17 cellular contexts compared by ENCODE assay signal in the genomic region with DNA sequence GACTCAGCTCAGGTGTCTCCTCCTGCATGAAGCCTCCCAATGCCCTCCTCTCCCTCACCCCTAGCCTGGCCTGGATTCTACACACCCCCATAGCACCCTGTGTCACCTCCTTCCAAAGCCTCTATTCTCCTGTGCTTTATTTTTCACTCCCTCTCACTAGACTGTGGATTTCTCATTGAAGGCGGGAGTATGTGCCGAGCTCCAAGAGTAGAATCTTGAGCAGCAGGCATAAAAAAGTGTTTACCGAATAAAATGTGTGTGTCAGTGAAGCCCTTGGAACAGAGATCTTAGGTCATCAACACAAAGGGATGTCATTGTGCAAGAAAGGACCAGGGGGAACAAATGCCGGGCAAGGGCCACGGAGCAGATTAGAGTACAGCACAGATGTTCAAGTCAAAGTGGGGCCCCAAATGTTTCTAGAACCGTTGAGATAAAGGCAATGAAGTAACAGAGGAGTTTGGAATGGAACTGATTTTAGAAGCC.
DNase-seq lines count a peak whose midpoint lies in the region; ATAC-seq and TF ChIP-seq lines count a peak whose summit lies in the region.
"Had no signal": no experiment of that assay in that cellular context is flagged by ENCODE, and none has a peak within 500 bp of the region (broad histone marks: within the 10 kb centered on the region; RNA-seq: fewer than 3 reads in every experiment).

No MANE protein-coding gene starts in this region.

- no peak for DNase-seq in Caco-2
- DNase-seq in amniotic epithelial cell (ENCODE audit: low read depth): peak; percentile 56
- no peak for DNase-seq in lower lobe of right lung
- DNase-seq in testis: no peak
- no peak for DNase-seq in AML-193 (lab: John Stamatoyannopoulos, UW)
- DNase-seq in amygdala (lab: John Stamatoyannopoulos, UW): no peak
- no peak for DNase-seq in superior temporal gyrus (ENCODE audit: extremely low spot score)
- DNase-seq: activated CD4-positive, alpha-beta T cell treated with anti-CD3 and anti-CD28 coated beads, Interleukin-2, amount 10 ng/mL, durations not matched to agents 7 days and 5 days; caudate nucleus; erythroblast; NCI-H1930; NCI-H446; right cardiac atrium; stimulated activated naive CD4-positive, alpha-beta T cell had no signal

- H3K4me3 ChIP-seq in Caco-2 (ENCODE audit: low read depth, low read length): no peak overlapping the region
- H3K4me3 ChIP-seq in lower lobe of right lung: no peak overlapping the region
- no peak overlapping the region for H3K4me3 ChIP-seq in testis

- H3K27ac ChIP-seq in lower lobe of right lung (peak overlapping the region; percentile 40), testis (peak overlapping the region; percentile 44 to 73)
- H3K27ac ChIP-seq: RWPE1 had no signal

- H3K36me3 Mint-ChIP-seq in Caco-2 (ENCODE audit: insufficient read depth, unreplicated experiment): peaks cover under 1% of the 10 kb centered on the region
- H3K36me3 Mint-ChIP-seq in stimulated activated memory B cell treated with anti-CD40 and anti-IgM and Interleukin-4, amounts not matched to agents 10 μg/mL and 1 μg/mL and 100 μg/mL, for 72 hours: no peaks in the 10 kb centered on the region

- no TSS peak for BruUV-seq in Caco-2 (replicated peaks; lab: Mats Ljungman, UMichigan)

- 69 to 74% methylated on average over 6 of the region's 6 CpGs for WGBS in testis, 2 donors

- H3K9me3 Mint-ChIP-seq in Caco-2 (ENCODE audit: unreplicated experiment): peaks cover under 1% of the 10 kb centered on the region
- H3K9me3 Mint-ChIP-seq in stimulated activated memory B cell treated with anti-CD40 and anti-IgM and Interleukin-4, amounts not matched to agents 10 μg/mL and 1 μg/mL and 100 μg/mL, for 72 hours: no peaks in the 10 kb centered on the region

- peak overlapping the region; percentile 6 for H3K27ac Mint-ChIP-seq in Caco-2 (ENCODE audit: unreplicated experiment)
- H3K27ac Mint-ChIP-seq in stimulated activated memory B cell treated with anti-CD40 and anti-IgM and Interleukin-4, amounts not matched to agents 10 μg/mL and 1 μg/mL and 100 μg/mL, for 72 hours: no peak overlapping the region
- H3K27ac Mint-ChIP-seq: activated CD4-positive, alpha-beta T cell treated with anti-CD3 and anti-CD28 coated beads, Interleukin-2, amount 10 ng/mL, durations not matched to agents 7 days and 5 days had no signal

- H3K9me3 ChIP-seq in Caco-2 (no peaks in the 10 kb centered on the region), lower lobe of right lung (no peaks in the 10 kb centered on the region), testis (no peaks in the 10 kb centered on the region)

- no peak overlapping the region for H3K4me3 Mint-ChIP-seq in Caco-2 (ENCODE audit: unreplicated experiment)
- no peak overlapping the region for H3K4me3 Mint-ChIP-seq in stimulated activated memory B cell treated with anti-CD40 and anti-IgM and Interleukin-4, amounts not matched to agents 10 μg/mL and 1 μg/mL and 100 μg/mL, for 72 hours
- H3K4me3 Mint-ChIP-seq: activated CD4-positive, alpha-beta T cell treated with anti-CD3 and anti-CD28 coated beads, Interleukin-2, amount 10 ng/mL, durations not matched to agents 7 days and 5 days had no signal

- no peak for TF ChIP-seq POLR2A in testis (IDR thresholded peaks at IDR 0.05)

- ATAC-seq in lower lobe of right lung: no peak
- ATAC-seq in stimulated activated memory B cell treated with anti-CD40 and anti-IgM and Interleukin-4, amounts not matched to agents 10 μg/mL and 1 μg/mL and 100 μg/mL, for 72 hours: no peak
- ATAC-seq: left lobe of liver, right cardiac atrium had no signal

- H3K27me3 ChIP-seq in Caco-2 (replicated peaks; ENCODE audit: control insufficient read depth, insufficient read depth, low read length) (no peaks in the 10 kb centered on the region), lower lobe of right lung (ENCODE audit: low read depth) (no peaks in the 10 kb centered on the region), testis (no peaks in the 10 kb centered on the region)

- intact Hi-C loops in Caco-2 (cut with micrococcal nuclease; ENCODE audit: unreplicated experiment) (loop anchor here (5.0 to 10.0 kb wide), 2 partner anchors 199 to 287 kb away; a partner anchor contains a TSS), lower lobe of right lung (cut with DNase I) (no loop called here), testis (cut with DNase I; ENCODE audit: low total_unique reads) (no loop called here)

- H3K4me1 ChIP-seq in Caco-2: peaks cover 74% of the 10 kb centered on the region
- H3K4me1 ChIP-seq in lower lobe of right lung: peaks cover 88% of the 10 kb centered on the region
- peaks cover 41% of the 10 kb centered on the region for H3K4me1 ChIP-seq in testis

- H3K27me3 Mint-ChIP-seq in Caco-2 (ENCODE audit: insufficient read depth, unreplicated experiment): no peaks in the 10 kb centered on the region
- no peaks in the 10 kb centered on the region for H3K27me3 Mint-ChIP-seq in stimulated activated memory B cell treated with anti-CD40 and anti-IgM and Interleukin-4, amounts not matched to agents 10 μg/mL and 1 μg/mL and 100 μg/mL, for 72 hours
- H3K27me3 Mint-ChIP-seq: activated CD4-positive, alpha-beta T cell treated with anti-CD3 and anti-CD28 coated beads, Interleukin-2, amount 10 ng/mL, durations not matched to agents 7 days and 5 days had no signal

- H3K36me3 ChIP-seq in Caco-2 (ENCODE audit: control insufficient read depth, insufficient read depth, low read length) (no peaks in the 10 kb centered on the region), lower lobe of right lung (no peaks in the 10 kb centered on the region), testis (ENCODE audit: low read depth, missing control alignments) (no peaks in the 10 kb centered on the region)

- POLR2A ChIA-PET in Caco-2 (lab: Charles Lee): no interaction called here

- TF ChIP-seq CTCF in Caco-2 (IDR thresholded peaks at IDR 0.05; ENCODE audit: insufficient read depth in 1 of 2, low read depth in 1 of 2, low read length in 1 of 2, severe bottlenecking in 1 of 2, unreplicated experiment in 1 of 2): no peak
- no peak for TF ChIP-seq CTCF in lower lobe of right lung (IDR thresholded peaks at IDR 0.05)
- no peak for TF ChIP-seq CTCF in testis (IDR thresholded peaks at IDR 0.05)

- H3K4me1 Mint-ChIP-seq in Caco-2 (ENCODE audit: low read depth, unreplicated experiment): peaks cover 64% of the 10 kb centered on the region
- peaks cover 42% of the 10 kb centered on the region for H3K4me1 Mint-ChIP-seq in stimulated activated memory B cell treated with anti-CD40 and anti-IgM and Interleukin-4, amounts not matched to agents 10 μg/mL and 1 μg/mL and 100 μg/mL, for 72 hours

- CTCF ChIA-PET in Caco-2 (lab: Charles Lee): no interaction called here
